15 cellular contexts compared by ENCODE assay signal in the genomic region with DNA sequence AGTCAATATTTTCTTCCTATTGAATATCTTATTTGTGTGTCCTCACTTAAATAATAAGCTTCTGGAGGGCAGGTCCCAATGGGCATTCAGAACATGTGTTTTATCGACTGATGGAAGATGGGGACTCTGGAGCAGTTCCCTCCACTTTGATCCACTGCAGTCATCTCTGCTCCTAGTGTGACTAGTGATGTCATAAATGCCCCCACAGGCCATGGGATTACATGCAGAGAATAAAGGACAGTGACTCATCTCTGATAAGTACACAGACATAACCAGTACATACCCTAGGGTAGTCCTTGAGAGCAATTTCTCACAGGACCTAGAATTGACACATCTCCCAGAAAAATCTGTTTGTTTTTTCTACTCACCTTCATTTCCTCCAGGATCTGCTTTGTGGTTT. TPM values are rescaled to one million over a fixed set of nuclear protein-coding genes. Genes with fewer than 3 reads are reported as not detected.
A peak's percentile ranks its signal among the peaks of the same experiment; 100 is the strongest.
DNase-seq lines count a peak whose midpoint lies in the region; ATAC-seq and TF ChIP-seq lines count a peak whose summit lies in the region.
"Had no signal": no experiment of that assay in that cellular context is flagged by ENCODE, and none has a peak within 500 bp of the region (broad histone marks: within the 10 kb centered on the region; RNA-seq: fewer than 3 reads in every experiment).

No MANE protein-coding gene starts in this region.

- H3K27ac ChIP-seq in mesodermal cell (ENCODE audit: low read depth, low read length, severe bottlenecking) (peak overlapping the region; percentile 99), heart left ventricle (no peak overlapping the region), coronary artery (no peak overlapping the region)
- H3K27ac ChIP-seq: transverse colon had no signal

- peak; percentile 94 for DNase-seq in ELR (ENCODE audit: low read depth)
- peak; percentile 54 for DNase-seq in NCI-H69 (lab: John Stamatoyannopoulos, UW)
- peak; percentile 25 for DNase-seq in brain pericyte (ENCODE audit: low read depth, low spot score)
- no peak for DNase-seq in heart left ventricle
- DNase-seq in coronary artery (ENCODE audit: low spot score) = no peak
- DNase-seq in NOMO-1 (lab: John Stamatoyannopoulos, UW; ENCODE audit: unreplicated experiment in 2 of 2) = no peak
- DNase-seq: activated CD4-positive, CD25-positive, alpha-beta regulatory T cell treated with anti-CD3 and anti-CD28 coated beads, Interleukin-2, amount 50 U/mL, for 72 hours; activated effector memory CD4-positive, alpha-beta T cell treated with anti-CD3 and anti-CD28 coated beads, Interleukin-2, amount 50 U/mL, for 16 hours; Calu3; NCI-H2107; right cardiac atrium; transverse colon had no signal

- no peak for TF ChIP-seq POLR2A in heart left ventricle (IDR thresholded peaks at IDR 0.05)

- H3K4me3 ChIP-seq in mesodermal cell (ENCODE audit: extremely low read depth, insufficient read depth, low read length, poor library complexity, severe bottlenecking) (no peak overlapping the region), heart left ventricle (no peak overlapping the region), coronary artery (no peak overlapping the region)
- H3K4me3 ChIP-seq: transverse colon had no signal

- no peaks in the 10 kb centered on the region for H3K36me3 ChIP-seq in mesodermal cell (ENCODE audit: control insufficient read depth, insufficient read depth, low read length)
- no peaks in the 10 kb centered on the region for H3K36me3 ChIP-seq in heart left ventricle
- H3K36me3 ChIP-seq: transverse colon had no signal

- H3K4me1 ChIP-seq in mesodermal cell (ENCODE audit: control insufficient read depth, insufficient read depth, low read length, poor library complexity, severe bottlenecking) (peaks cover 49% of the 10 kb centered on the region), heart left ventricle (no peaks in the 10 kb centered on the region)
- H3K4me1 ChIP-seq: transverse colon had no signal

- 90% methylated on average over 1 of the region's 1 CpG; no CpG with 5 or more reads in 1 of the 2 experiments for WGBS in mesodermal cell (ENCODE audit: insufficient coverage in 2 of 2), 2 experiments
- WGBS in heart left ventricle, 4 donors = 57 to 83% (median 73%) methylated on average over 1 of the region's 1 CpG

- intact Hi-C loops in heart left ventricle (cut with DNase I) = no loop called here

- no peak for ATAC-seq in heart left ventricle
- no peak for ATAC-seq in HG03565 (IDR thresholded peaks at IDR 0.05; ENCODE audit: unreplicated experiment)

- H3K9me3 ChIP-seq in mesodermal cell (ENCODE audit: control insufficient read depth, low read length) (no peaks in the 10 kb centered on the region), heart left ventricle (no peaks in the 10 kb centered on the region)
- H3K9me3 ChIP-seq: transverse colon had no signal

- no peak for TF ChIP-seq CTCF in heart left ventricle (IDR thresholded peaks at IDR 0.05)
- TF ChIP-seq CTCF in coronary artery (IDR thresholded peaks at IDR 0.05) = no peak

- H3K27me3 ChIP-seq in heart left ventricle = no peaks in the 10 kb centered on the region
- H3K27me3 ChIP-seq: transverse colon had no signal

RNA-seq across cellular contexts. Expression of a gene that starts 49.4 kb away (rescaled TPM):
- polyA plus RNA-seq in mesodermal cell (2013, experiment 1 of 2) = 1.7 TPM
- 0.96 TPM for polyA plus RNA-seq in mesodermal cell (2013, experiment 2 of 2)
- 10 to 100 TPM in 1 of 9 donors, 1 to 10 TPM in 8; 1.7 to 10.6 (median 3.8) TPM for total RNA-seq in heart left ventricle
- polyA plus RNA-seq in heart left ventricle = under 1 TPM; 0.61 to 0.91 TPM
- polyA plus RNA-seq: IgD-negative memory B cell had no signal

Comparison
In these comparisons a context has a peak if more than half of its experiments do, and no peak if none do; other contexts are left out.
1. DNase-seq: peak in ELR (single experiment), NCI-H69 (single experiment) and brain pericyte (single experiment); none in heart left ventricle (0 of 5), coronary artery (single experiment) and NOMO-1 (0 of 2).